Comparison of ENCODE assay signal across 1 cellular context in genomic region chr6:132843316-132844040, GRCh38.
TF ChIP-seq lines count a peak whose summit lies in the region.

No MANE protein-coding gene starts in this region.

TF ChIP-seq in GM23338, 12 proteins besides CTCF, POLR2A, EP300 and RAD21 (continued from another document):
- TF ChIP-seq ZNF462 (CRISPR knock-in tag; IDR thresholded peaks at IDR 0.05) = no peak
- TF ChIP-seq EZH2phosphoT487 (IDR thresholded peaks at IDR 0.05; ENCODE audit: unreplicated experiment) = no peak
- TF ChIP-seq POLR2AphosphoS5 (IDR thresholded peaks at IDR 0.05; ENCODE audit: low read depth) = no peak
- TF ChIP-seq NANOG (IDR thresholded peaks at IDR 0.05; ENCODE audit: borderline replicate concordance) = no peak
- TF ChIP-seq ETS1 (IDR thresholded peaks at IDR 0.05) = no peak
- no peak for TF ChIP-seq STAT1 (IDR thresholded peaks at IDR 0.05; ENCODE audit: unreplicated experiment)
- TF ChIP-seq ZNF331 (CRISPR knock-in tag; IDR thresholded peaks at IDR 0.05; ENCODE audit: low read depth) = no peak
- TF ChIP-seq, protein P1, sequence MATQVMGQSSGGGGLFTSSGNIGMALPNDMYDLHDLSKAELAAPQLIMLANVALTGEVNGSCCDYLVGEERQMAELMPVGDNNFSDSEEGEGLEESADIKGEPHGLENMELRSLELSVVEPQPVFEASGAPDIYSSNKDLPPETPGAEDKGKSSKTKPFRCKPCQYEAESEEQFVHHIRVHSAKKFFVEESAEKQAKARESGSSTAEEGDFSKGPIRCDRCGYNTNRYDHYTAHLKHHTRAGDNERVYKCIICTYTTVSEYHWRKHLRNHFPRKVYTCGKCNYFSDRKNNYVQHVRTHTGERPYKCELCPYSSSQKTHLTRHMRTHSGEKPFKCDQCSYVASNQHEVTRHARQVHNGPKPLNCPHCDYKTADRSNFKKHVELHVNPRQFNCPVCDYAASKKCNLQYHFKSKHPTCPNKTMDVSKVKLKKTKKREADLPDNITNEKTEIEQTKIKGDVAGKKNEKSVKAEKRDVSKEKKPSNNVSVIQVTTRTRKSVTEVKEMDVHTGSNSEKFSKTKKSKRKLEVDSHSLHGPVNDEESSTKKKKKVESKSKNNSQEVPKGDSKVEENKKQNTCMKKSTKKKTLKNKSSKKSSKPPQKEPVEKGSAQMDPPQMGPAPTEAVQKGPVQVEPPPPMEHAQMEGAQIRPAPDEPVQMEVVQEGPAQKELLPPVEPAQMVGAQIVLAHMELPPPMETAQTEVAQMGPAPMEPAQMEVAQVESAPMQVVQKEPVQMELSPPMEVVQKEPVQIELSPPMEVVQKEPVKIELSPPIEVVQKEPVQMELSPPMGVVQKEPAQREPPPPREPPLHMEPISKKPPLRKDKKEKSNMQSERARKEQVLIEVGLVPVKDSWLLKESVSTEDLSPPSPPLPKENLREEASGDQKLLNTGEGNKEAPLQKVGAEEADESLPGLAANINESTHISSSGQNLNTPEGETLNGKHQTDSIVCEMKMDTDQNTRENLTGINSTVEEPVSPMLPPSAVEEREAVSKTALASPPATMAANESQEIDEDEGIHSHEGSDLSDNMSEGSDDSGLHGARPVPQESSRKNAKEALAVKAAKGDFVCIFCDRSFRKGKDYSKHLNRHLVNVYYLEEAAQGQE (IDR thresholded peaks at IDR 0.05; ENCODE audit: unreplicated experiment) = no peak
- TF ChIP-seq EZH2 (IDR thresholded peaks at IDR 0.05; ENCODE audit: low read depth, unreplicated experiment) = no peak
